ENCODE assay signal across 9 cellular contexts in genomic region chr17:17774009-17774881, GRCh38.
A peak's percentile ranks its signal among the peaks of the same experiment; 100 is the strongest.
DNase-seq lines count a peak whose midpoint lies in the region; ATAC-seq and TF ChIP-seq lines count a peak whose summit lies in the region.
"Had no signal": no experiment of that assay in that cellular context is flagged by ENCODE, and none has a peak within 500 bp of the region (broad histone marks: within the 10 kb centered on the region; RNA-seq: fewer than 3 reads in every experiment).

No MANE protein-coding gene starts in this region.

- H3K4me1 ChIP-seq in right atrium auricular region, result peaks cover 0 to 61% of the 10 kb centered on the region in 2 donors

- H3K4me3 ChIP-seq in right atrium auricular region, result no peak overlapping the region

- no peaks in the 10 kb centered on the region for H3K27me3 ChIP-seq in right atrium auricular region

- in situ Hi-C loops in KBM-7 (cut with MboI; ENCODE audit: low pct_unique_long_range_greater_than_20kb, low sequenced_read_pairs), result no loop called here

- no peaks in the 10 kb centered on the region for H3K9me3 ChIP-seq in right atrium auricular region

- ATAC-seq in stimulated activated effector memory CD8-positive, alpha-beta T cell treated with anti-CD3 and anti-CD28 coated beads, Interleukin-12 subunit alpha, Interleukin-12 subunit beta, amount 100 ng/mL, for 72 hours, result peak; percentile 57
- no peak for ATAC-seq in GM18861 (IDR thresholded peaks at IDR 0.05; ENCODE audit: unreplicated experiment)

- no peaks in the 10 kb centered on the region for H3K36me3 ChIP-seq in right atrium auricular region

- no peak overlapping the region for H3K27ac Mint-ChIP-seq in stimulated activated effector memory CD8-positive, alpha-beta T cell treated with anti-CD3 and anti-CD28 coated beads, Interleukin-12 subunit alpha, Interleukin-12 subunit beta, amount 100 ng/mL, for 72 hours

- H3K4me3 Mint-ChIP-seq in stimulated activated effector memory CD8-positive, alpha-beta T cell treated with anti-CD3 and anti-CD28 coated beads, Interleukin-12 subunit alpha, Interleukin-12 subunit beta, amount 100 ng/mL, for 72 hours, result no peak overlapping the region

- H3K9me3 Mint-ChIP-seq in stimulated activated effector memory CD8-positive, alpha-beta T cell treated with anti-CD3 and anti-CD28 coated beads, Interleukin-12 subunit alpha, Interleukin-12 subunit beta, amount 100 ng/mL, for 72 hours, result no peaks in the 10 kb centered on the region

- peaks cover 24% of the 10 kb centered on the region for H3K4me1 Mint-ChIP-seq in stimulated activated effector memory CD8-positive, alpha-beta T cell treated with anti-CD3 and anti-CD28 coated beads, Interleukin-12 subunit alpha, Interleukin-12 subunit beta, amount 100 ng/mL, for 72 hours

- DNase-seq in HT-29 (ENCODE audit: low spot score), result peak; percentile 51
- DNase-seq in amniotic epithelial cell (ENCODE audit: low read depth), result peak; percentile 55
- DNase-seq in right atrium auricular region (ENCODE audit: low spot score), result no peak
- DNase-seq in stimulated activated effector memory CD8-positive, alpha-beta T cell treated with anti-CD3 and anti-CD28 coated beads, Interleukin-12 subunit alpha, Interleukin-12 subunit beta, amount 100 ng/mL, for 72 hours (ENCODE audit: low spot score in 2 of 2), result no peak
- DNase-seq in KG1 (lab: John Stamatoyannopoulos, UW), result no peak
- no peak for DNase-seq in KBM-7
- DNase-seq: activated CD8-positive, alpha-beta memory T cell treated with anti-CD3 and anti-CD28 coated beads, Interleukin-2, amount 50 U/mL, for 48 hours; NCI-H1436 treated with DMSO at 0.1 percent for 48 hours had no signal

- no peaks in the 10 kb centered on the region for H3K36me3 Mint-ChIP-seq in stimulated activated effector memory CD8-positive, alpha-beta T cell treated with anti-CD3 and anti-CD28 coated beads, Interleukin-12 subunit alpha, Interleukin-12 subunit beta, amount 100 ng/mL, for 72 hours

- peak in 1 of 2 donors; percentile 39 for TF ChIP-seq CTCF in right atrium auricular region (IDR thresholded peaks at IDR 0.05)

- H3K27ac ChIP-seq in right atrium auricular region, result peak overlapping the region; percentile 76 to 83

Comparison
In these comparisons a context has a peak if more than half of its experiments do, and no peak if none do; other contexts are left out.
1. DNase-seq: peak in HT-29 (single experiment) and amniotic epithelial cell (single experiment); none in right atrium auricular region (single experiment), stimulated activated effector memory CD8-positive, alpha-beta T cell treated with anti-CD3 and anti-CD28 coated beads, Interleukin-12 subunit alpha, Interleukin-12 subunit beta, amount 100 ng/mL, for 72 hours (0 of 2), KG1 (single experiment) and KBM-7 (single experiment).